8 cellular contexts compared by ENCODE assay signal in the genomic region with DNA sequence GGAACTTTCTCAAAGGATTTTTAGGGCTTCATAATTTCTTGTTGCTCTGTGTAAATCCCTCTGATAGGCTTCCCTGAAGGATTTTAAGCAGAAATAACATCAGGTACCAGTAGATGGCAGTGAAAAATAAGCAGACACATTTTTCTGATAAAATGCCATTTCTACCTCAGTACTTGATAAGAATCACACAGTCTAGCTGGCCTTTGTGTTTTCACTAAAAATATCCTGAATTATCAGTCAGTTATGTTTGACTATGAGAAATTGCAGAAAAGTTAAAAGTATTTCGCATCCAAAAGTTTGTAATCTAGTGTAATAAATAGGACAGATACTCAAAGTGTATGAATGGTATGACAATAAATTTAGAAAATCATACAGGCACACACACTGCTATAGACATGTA.
A peak's percentile ranks its signal among the peaks of the same experiment; 100 is the strongest.
DNase-seq lines count a peak whose midpoint lies in the region; ATAC-seq and TF ChIP-seq lines count a peak whose summit lies in the region.

No MANE protein-coding gene starts in this region.

- CTCF ChIA-PET in HEK293T (lab: Yijun Ruan, JAX): interaction anchor here (0.6 to 1.3 kb wide), 3 partner anchors 34 to 87 kb away, joined by 3 to 4 read pairs (median 3); no protein-coding TSS in a partner anchor
- CTCF ChIA-PET in CD4-positive, alpha-beta T cell (lab: Charles Lee): no interaction called here

- H3K27ac Mint-ChIP-seq in CD4-positive, alpha-beta T cell: no peak overlapping the region

- TF ChIP-seq POLR2A in transverse colon (IDR thresholded peaks at IDR 0.05): no peak

- POLR2A ChIA-PET in HEK293T (lab: Yijun Ruan, JAX): no interaction called here
- POLR2A ChIA-PET in CD4-positive, alpha-beta T cell (lab: Charles Lee): interaction anchor here (1.4 kb wide), 1 partner anchor 9 kb away, joined by 4 read pairs; no protein-coding TSS in a partner anchor

- TF ChIP-seq EP300 in transverse colon (IDR thresholded peaks at IDR 0.05; ENCODE audit: low read depth): no peak

- peaks cover 21% of the 10 kb centered on the region for H3K36me3 Mint-ChIP-seq in CD4-positive, alpha-beta T cell (ENCODE audit: low read depth)

- ATAC-seq in foreskin keratinocyte (peak; percentile 47), GM18873 (IDR thresholded peaks at IDR 0.05; ENCODE audit: low FRiP score, unreplicated experiment) (no peak), GM21529 (IDR thresholded peaks at IDR 0.05; ENCODE audit: unreplicated experiment) (no peak)
- no peak for ATAC-seq in CD4-positive, alpha-beta T cell (ENCODE audit: poor library complexity)

- no peaks in the 10 kb centered on the region for H3K27me3 ChIP-seq in foreskin keratinocyte
- H3K27me3 ChIP-seq in transverse colon: no peaks in the 10 kb centered on the region
- no peaks in the 10 kb centered on the region for H3K27me3 ChIP-seq in CD4-positive, alpha-beta T cell (ENCODE audit: control insufficient read depth, insufficient read depth, low read length)

- peaks cover 0 to 5% (median 0%) of the 10 kb centered on the region in 4 donors for H3K36me3 ChIP-seq in transverse colon

- H3K4me3 Mint-ChIP-seq in CD4-positive, alpha-beta T cell: no peak overlapping the region

- no peak overlapping the region for H3K27ac ChIP-seq in foreskin keratinocyte
- H3K27ac ChIP-seq in transverse colon: no peak overlapping the region
- H3K27ac ChIP-seq in CD4-positive, alpha-beta T cell (ENCODE audit: low read depth, low read length): no peak overlapping the region

- no peak overlapping the region for H3K4me3 ChIP-seq in transverse colon

- DNase-seq in DMS 273 treated with DMSO at 0.1 percent for 48 hours (lab: John Stamatoyannopoulos, UW): peak; percentile 7
- peak; percentile 29 for DNase-seq in HEK293T (ENCODE audit: extremely low spot score)
- peak; percentile 42 for DNase-seq in RPMI7951 (ENCODE audit: low read depth)
- DNase-seq in foreskin keratinocyte: peak in 1 of 2 donors; percentile 25
- DNase-seq in transverse colon: no peak
- no peak for DNase-seq in CD4-positive, alpha-beta T cell

- no peaks in the 10 kb centered on the region for H3K9me3 ChIP-seq in transverse colon
- H3K9me3 ChIP-seq in CD4-positive, alpha-beta T cell (ENCODE audit: control insufficient read depth, low read length): no peaks in the 10 kb centered on the region

- no peaks in the 10 kb centered on the region for H3K27me3 Mint-ChIP-seq in CD4-positive, alpha-beta T cell

- in situ Hi-C loops in transverse colon (cut with MboI; ENCODE audit: low pct_ligation_motif_present in 1 of 4, low pct_unique_long_range_greater_than_20kb in 1 of 4, low sequenced_read_pairs in 3 of 4): loop anchor here in 2 of 4 donors (10.0 to 25.0 kb wide), 2 partner anchors 178 to 200 kb away; no protein-coding TSS in a partner anchor

- 73 to 92% methylated on average over 1 of the region's 1 CpG for WGBS in transverse colon (ENCODE audit: low coverage in 1 of 2), 2 donors

- intact Hi-C loops in transverse colon (cut with DNase I; ENCODE audit: low total_unique reads): no loop called here
- intact Hi-C loops in CD4-positive, alpha-beta T cell (cut with DNase I, micrococcal nuclease): loop anchor here in 1 of 2 experiments (10.0 kb wide), 1 partner anchor 190 kb away; no protein-coding TSS in a partner anchor

- TF ChIP-seq CTCF in foreskin keratinocyte (conservative IDR thresholded peaks at IDR 0.05) (peak; percentile 65), transverse colon (IDR thresholded peaks at IDR 0.05) (peak; percentile 24 to 48 (median 43))
- no peak for TF ChIP-seq CTCF in CD4-positive, alpha-beta T cell (IDR thresholded peaks at IDR 0.05)

- no peaks in the 10 kb centered on the region for H3K4me1 ChIP-seq in foreskin keratinocyte
- no peaks in the 10 kb centered on the region for H3K4me1 ChIP-seq in transverse colon

- H3K4me1 Mint-ChIP-seq in CD4-positive, alpha-beta T cell (ENCODE audit: low read depth): no peaks in the 10 kb centered on the region

- H3K9me3 Mint-ChIP-seq in CD4-positive, alpha-beta T cell: no peaks in the 10 kb centered on the region

TF ChIP-seq in HEK293T, 16 proteins besides CTCF, POLR2A, EP300 and RAD21:
- TF ChIP-seq L3MBTL2 (conservative IDR thresholded peaks at IDR 0.05): no peak
- TF ChIP-seq FOXM1 (IDR thresholded peaks at IDR 0.05; ENCODE audit: borderline replicate concordance): no peak
- TF ChIP-seq NFRKB (IDR thresholded peaks at IDR 0.05): no peak
- no peak for TF ChIP-seq CTBP1 (IDR thresholded peaks at IDR 0.05; ENCODE audit: borderline replicate concordance)
- TF ChIP-seq SUZ12 (IDR thresholded peaks at IDR 0.05): no peak
- TF ChIP-seq FOXK2 (IDR thresholded peaks at IDR 0.05): no peak
- no peak for TF ChIP-seq BHLHE40 (IDR thresholded peaks at IDR 0.05; ENCODE audit: borderline replicate concordance)
- no peak for TF ChIP-seq ZNF384 (IDR thresholded peaks at IDR 0.05)
- no peak for TF ChIP-seq HDGF (IDR thresholded peaks at IDR 0.05; ENCODE audit: borderline replicate concordance)
- TF ChIP-seq LEF1 (IDR thresholded peaks at IDR 0.05; ENCODE audit: borderline replicate concordance): no peak
- TF ChIP-seq ARNT (IDR thresholded peaks at IDR 0.05): no peak
- TF ChIP-seq TARDBP (IDR thresholded peaks at IDR 0.05): no peak
- no peak for TF ChIP-seq PKNOX1 (IDR thresholded peaks at IDR 0.05)
- no peak for TF ChIP-seq SP1 (IDR thresholded peaks at IDR 0.05)
- TF ChIP-seq FOXA1 (IDR thresholded peaks at IDR 0.05): no peak
- no peak for TF ChIP-seq ELF4 (IDR thresholded peaks at IDR 0.05)

Comparison
In these comparisons a context has a peak if more than half of its experiments do, and no peak if none do; other contexts are left out.
1. DNase-seq: peak in DMS 273 treated with DMSO at 0.1 percent for 48 hours (single experiment), HEK293T (single experiment) and RPMI7951 (single experiment); none in transverse colon (single experiment) and CD4-positive, alpha-beta T cell (0 of 10).